In the genomic region with DNA sequence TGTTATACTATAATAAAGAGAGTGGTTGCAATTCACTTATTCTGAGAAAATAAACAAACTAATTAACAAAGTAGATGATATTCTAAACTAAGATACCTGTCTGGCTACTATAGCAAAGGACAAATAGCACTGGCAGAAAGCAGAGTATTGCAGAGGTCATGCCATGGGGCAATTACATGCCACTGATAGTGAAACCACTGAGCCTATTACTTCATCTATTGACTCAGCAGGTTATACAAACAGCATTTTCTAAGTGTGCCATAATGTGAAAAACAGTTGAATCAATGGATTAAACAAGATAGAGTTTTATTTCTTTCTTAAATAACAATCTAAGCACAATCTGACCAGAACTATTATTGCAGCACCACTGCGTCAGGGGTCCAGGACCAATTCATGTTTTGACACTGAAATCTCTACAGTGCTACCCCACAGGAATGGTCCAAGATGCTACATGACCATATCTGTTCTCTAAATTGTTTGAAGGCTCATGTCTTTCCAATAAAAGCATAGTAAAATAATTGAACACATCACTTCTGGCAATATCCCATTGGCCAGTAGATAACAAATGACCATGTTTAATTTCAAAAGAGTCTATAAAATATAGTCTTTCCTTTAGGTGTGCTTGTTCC, we compare ENCODE assay signal across 2 cellular contexts.
TF ChIP-seq lines count a peak whose summit lies in the region.

No MANE protein-coding gene starts in this region.

TF ChIP-seq in liver, 16 proteins besides CTCF, POLR2A, EP300 and RAD21 (continued from another document):
- TF ChIP-seq, protein P1, sequence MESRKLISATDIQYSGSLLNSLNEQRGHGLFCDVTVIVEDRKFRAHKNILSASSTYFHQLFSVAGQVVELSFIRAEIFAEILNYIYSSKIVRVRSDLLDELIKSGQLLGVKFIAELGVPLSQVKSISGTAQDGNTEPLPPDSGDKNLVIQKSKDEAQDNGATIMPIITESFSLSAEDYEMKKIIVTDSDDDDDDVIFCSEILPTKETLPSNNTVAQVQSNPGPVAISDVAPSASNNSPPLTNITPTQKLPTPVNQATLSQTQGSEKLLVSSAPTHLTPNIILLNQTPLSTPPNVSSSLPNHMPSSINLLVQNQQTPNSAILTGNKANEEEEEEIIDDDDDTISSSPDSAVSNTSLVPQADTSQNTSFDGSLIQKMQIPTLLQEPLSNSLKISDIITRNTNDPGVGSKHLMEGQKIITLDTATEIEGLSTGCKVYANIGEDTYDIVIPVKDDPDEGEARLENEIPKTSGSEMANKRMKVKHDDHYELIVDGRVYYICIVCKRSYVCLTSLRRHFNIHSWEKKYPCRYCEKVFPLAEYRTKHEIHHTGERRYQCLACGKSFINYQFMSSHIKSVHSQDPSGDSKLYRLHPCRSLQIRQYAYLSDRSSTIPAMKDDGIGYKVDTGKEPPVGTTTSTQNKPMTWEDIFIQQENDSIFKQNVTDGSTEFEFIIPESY (IDR thresholded peaks at IDR 0.05): no peak
- TF ChIP-seq HNF4G (IDR thresholded peaks at IDR 0.05) (no peak), GABPA (IDR thresholded peaks at IDR 0.05 in 1 of 2, conservative IDR thresholded peaks at IDR 0.05 in 1 of 2) (no peak), FOXA1 (IDR thresholded peaks at IDR 0.05) (peak; percentile 92), NR2F2 (IDR thresholded peaks at IDR 0.05) (peak; percentile 66), FOXA2 (IDR thresholded peaks at IDR 0.05) (peak; percentile 95)
- TF ChIP-seq, protein P2, sequence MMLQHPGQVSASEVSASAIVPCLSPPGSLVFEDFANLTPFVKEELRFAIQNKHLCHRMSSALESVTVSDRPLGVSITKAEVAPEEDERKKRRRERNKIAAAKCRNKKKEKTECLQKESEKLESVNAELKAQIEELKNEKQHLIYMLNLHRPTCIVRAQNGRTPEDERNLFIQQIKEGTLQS (IDR thresholded peaks at IDR 0.05): peak; percentile 86
- TF ChIP-seq, protein P3, sequence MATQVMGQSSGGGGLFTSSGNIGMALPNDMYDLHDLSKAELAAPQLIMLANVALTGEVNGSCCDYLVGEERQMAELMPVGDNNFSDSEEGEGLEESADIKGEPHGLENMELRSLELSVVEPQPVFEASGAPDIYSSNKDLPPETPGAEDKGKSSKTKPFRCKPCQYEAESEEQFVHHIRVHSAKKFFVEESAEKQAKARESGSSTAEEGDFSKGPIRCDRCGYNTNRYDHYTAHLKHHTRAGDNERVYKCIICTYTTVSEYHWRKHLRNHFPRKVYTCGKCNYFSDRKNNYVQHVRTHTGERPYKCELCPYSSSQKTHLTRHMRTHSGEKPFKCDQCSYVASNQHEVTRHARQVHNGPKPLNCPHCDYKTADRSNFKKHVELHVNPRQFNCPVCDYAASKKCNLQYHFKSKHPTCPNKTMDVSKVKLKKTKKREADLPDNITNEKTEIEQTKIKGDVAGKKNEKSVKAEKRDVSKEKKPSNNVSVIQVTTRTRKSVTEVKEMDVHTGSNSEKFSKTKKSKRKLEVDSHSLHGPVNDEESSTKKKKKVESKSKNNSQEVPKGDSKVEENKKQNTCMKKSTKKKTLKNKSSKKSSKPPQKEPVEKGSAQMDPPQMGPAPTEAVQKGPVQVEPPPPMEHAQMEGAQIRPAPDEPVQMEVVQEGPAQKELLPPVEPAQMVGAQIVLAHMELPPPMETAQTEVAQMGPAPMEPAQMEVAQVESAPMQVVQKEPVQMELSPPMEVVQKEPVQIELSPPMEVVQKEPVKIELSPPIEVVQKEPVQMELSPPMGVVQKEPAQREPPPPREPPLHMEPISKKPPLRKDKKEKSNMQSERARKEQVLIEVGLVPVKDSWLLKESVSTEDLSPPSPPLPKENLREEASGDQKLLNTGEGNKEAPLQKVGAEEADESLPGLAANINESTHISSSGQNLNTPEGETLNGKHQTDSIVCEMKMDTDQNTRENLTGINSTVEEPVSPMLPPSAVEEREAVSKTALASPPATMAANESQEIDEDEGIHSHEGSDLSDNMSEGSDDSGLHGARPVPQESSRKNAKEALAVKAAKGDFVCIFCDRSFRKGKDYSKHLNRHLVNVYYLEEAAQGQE (IDR thresholded peaks at IDR 0.05): no peak
- TF ChIP-seq, protein P4, sequence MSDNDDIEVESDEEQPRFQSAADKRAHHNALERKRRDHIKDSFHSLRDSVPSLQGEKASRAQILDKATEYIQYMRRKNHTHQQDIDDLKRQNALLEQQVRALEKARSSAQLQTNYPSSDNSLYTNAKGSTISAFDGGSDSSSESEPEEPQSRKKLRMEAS (IDR thresholded peaks at IDR 0.05): peak; percentile 27

TF ChIP-seq in HepG2, 621 proteins besides CTCF, POLR2A, EP300 and RAD21 (continued from another document):
- TF ChIP-seq, protein P5, sequence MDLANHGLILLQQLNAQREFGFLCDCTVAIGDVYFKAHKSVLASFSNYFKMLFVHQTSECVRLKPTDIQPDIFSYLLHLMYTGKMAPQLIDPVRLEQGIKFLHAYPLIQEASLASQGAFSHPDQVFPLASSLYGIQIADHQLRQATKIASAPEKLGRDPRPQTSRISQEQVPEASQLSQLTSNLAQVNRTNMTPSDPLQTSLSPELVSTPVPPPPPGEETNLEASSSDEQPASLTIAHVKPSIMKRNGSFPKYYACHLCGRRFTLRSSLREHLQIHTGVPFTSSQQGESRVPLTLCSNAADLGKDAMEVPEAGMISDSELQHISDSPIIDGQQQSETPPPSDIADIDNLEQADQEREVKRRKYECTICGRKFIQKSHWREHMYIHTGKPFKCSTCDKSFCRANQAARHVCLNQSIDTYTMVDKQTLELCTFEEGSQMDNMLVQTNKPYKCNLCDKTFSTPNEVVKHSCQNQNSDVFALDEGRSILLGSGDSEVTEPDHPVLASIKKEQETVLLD (CRISPR knock-in tag; IDR thresholded peaks at IDR 0.05; ENCODE audit: low read depth): no peak
- TF ChIP-seq KDM1A (CRISPR knock-in tag; IDR thresholded peaks at IDR 0.05) (no peak), ZNF567 (CRISPR knock-in tag; IDR thresholded peaks at IDR 0.05; ENCODE audit: borderline replicate concordance) (no peak), ZSCAN25 (CRISPR knock-in tag; IDR thresholded peaks at IDR 0.05) (no peak), JARID2 (CRISPR knock-in tag; IDR thresholded peaks at IDR 0.05; ENCODE audit: insufficient replicate concordance) (no peak), CBX1 (IDR thresholded peaks at IDR 0.05; ENCODE audit: low read depth) (no peak)
- TF ChIP-seq, protein P6, sequence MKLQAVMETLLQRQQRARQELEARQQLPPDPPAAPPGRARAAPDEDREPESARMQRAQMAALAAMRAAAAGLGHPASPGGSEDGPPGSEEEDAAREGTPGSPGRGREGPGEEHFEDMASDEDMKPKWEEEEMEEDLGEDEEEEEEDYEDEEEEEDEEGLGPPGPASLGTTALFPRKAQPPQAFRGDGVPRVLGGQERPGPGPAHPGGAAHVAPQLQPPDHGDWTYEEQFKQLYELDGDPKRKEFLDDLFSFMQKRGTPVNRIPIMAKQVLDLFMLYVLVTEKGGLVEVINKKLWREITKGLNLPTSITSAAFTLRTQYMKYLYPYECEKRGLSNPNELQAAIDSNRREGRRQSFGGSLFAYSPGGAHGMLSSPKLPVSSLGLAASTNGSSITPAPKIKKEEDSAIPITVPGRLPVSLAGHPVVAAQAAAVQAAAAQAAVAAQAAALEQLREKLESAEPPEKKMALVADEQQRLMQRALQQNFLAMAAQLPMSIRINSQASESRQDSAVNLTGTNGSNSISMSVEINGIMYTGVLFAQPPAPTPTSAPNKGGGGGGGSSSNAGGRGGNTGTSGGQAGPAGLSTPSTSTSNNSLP (IDR thresholded peaks at IDR 0.05; ENCODE audit: low read depth, low read length): no peak
- TF ChIP-seq, protein P7, sequence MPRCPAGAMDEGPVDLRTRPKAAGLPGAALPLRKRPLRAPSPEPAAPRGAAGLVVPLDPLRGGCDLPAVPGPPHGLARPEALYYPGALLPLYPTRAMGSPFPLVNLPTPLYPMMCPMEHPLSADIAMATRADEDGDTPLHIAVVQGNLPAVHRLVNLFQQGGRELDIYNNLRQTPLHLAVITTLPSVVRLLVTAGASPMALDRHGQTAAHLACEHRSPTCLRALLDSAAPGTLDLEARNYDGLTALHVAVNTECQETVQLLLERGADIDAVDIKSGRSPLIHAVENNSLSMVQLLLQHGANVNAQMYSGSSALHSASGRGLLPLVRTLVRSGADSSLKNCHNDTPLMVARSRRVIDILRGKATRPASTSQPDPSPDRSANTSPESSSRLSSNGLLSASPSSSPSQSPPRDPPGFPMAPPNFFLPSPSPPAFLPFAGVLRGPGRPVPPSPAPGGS (CRISPR knock-in tag; IDR thresholded peaks at IDR 0.05): no peak
- TF ChIP-seq, protein P8, sequence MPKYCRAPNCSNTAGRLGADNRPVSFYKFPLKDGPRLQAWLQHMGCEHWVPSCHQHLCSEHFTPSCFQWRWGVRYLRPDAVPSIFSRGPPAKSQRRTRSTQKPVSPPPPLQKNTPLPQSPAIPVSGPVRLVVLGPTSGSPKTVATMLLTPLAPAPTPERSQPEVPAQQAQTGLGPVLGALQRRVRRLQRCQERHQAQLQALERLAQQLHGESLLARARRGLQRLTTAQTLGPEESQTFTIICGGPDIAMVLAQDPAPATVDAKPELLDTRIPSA (CRISPR knock-in tag; IDR thresholded peaks at IDR 0.05; ENCODE audit: borderline replicate concordance): no peak
